In the genomic region with DNA sequence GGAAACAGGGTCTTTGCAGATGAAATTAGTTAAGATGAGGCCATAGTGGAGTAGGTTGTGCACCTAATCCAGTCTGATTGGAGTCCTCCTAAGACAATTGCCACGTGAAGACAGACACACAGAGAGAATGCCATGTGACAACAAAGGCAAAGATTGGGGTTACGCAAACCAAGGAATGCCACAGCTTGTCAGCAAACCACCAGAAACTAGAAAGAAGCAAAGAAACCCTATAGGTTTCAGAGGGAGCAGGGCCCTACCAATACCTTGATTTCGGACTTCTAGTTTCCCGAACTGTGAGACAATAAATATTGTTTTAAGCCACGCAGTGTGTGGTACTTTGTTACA, we compare ENCODE assay signal across 16 cellular contexts. TPM values are rescaled to one million over a fixed set of nuclear protein-coding genes. Genes with fewer than 3 reads are reported as not detected.
DNase-seq lines count a peak whose midpoint lies in the region; ATAC-seq, FAIRE-seq and TF ChIP-seq lines count a peak whose summit lies in the region.
"Had no signal": no experiment of that assay in that cellular context is flagged by ENCODE, and none has a peak within 500 bp of the region (broad histone marks: within the 10 kb centered on the region; RNA-seq: fewer than 3 reads in every experiment).

No MANE protein-coding gene starts in this region.

- H3K4me3 ChIP-seq in Caco-2 (ENCODE audit: low read depth, low read length), result no peak overlapping the region
- H3K4me3 ChIP-seq in keratinocyte (ENCODE audit: control insufficient read depth in 2 of 3, extremely low read depth in 1 of 3, insufficient read depth in 2 of 3, low read depth in 1 of 3, low read length in 3 of 3), result no peak overlapping the region
- H3K4me3 ChIP-seq in suprapubic skin, result no peak overlapping the region
- H3K4me3 ChIP-seq: adrenal gland, heart right ventricle, ovary had no signal

- no peaks in the 10 kb centered on the region for H4K20me1 ChIP-seq in keratinocyte (ENCODE audit: control insufficient read depth, extremely low read depth, insufficient read depth, low read length)

- no peak for TF ChIP-seq CTCF in Caco-2 (IDR thresholded peaks at IDR 0.05; ENCODE audit: insufficient read depth in 1 of 2, low read depth in 1 of 2, low read length in 1 of 2, severe bottlenecking in 1 of 2, unreplicated experiment in 1 of 2)
- no peak for TF ChIP-seq CTCF in activated CD8-positive, alpha-beta T cell treated with anti-CD3 and anti-CD28 coated beads for 36 hours (IDR thresholded peaks at IDR 0.05)
- TF ChIP-seq CTCF in keratinocyte (optimal IDR thresholded peaks at IDR 0.05 in 1 of 3, IDR thresholded peaks at IDR 0.05 in 1 of 3, conservative IDR thresholded peaks at IDR 0.05 in 1 of 3; ENCODE audit: extremely low read depth in 1 of 3, insufficient read depth in 2 of 3, low read length in 3 of 3), result no peak
- no peak for TF ChIP-seq CTCF in suprapubic skin (IDR thresholded peaks at IDR 0.05)

- WGBS in suprapubic skin, result 78% methylated on average over 5 of the region's 5 CpGs

- H3K9ac ChIP-seq in keratinocyte (ENCODE audit: control insufficient read depth, extremely low read depth, insufficient read depth, low read length), result no peak overlapping the region

- CTCF ChIA-PET in Caco-2 (lab: Charles Lee), result interaction anchor here (1.3 kb wide), 1 partner anchor 78 kb away, joined by 4 read pairs; no protein-coding TSS in a partner anchor
- CTCF ChIA-PET in activated CD8-positive, alpha-beta T cell treated with anti-CD3 and anti-CD28 coated beads for 36 hours (lab: Charles Lee), result interaction anchor here (0.9 to 2.7 kb wide), 10 partner anchors 8 to 338 kb away, joined by 3 to 12 read pairs (median 3); a partner anchor contains a TSS

- POLR2A ChIA-PET in Caco-2 (lab: Charles Lee), result no interaction called here
- POLR2A ChIA-PET in activated CD8-positive, alpha-beta T cell treated with anti-CD3 and anti-CD28 coated beads for 36 hours (lab: Charles Lee), result interaction anchor here (1.0 to 1.6 kb wide), 3 partner anchors 8 to 153 kb away, joined by 3 to 7 read pairs (median 3); a partner anchor contains a TSS

- H3K4me2 ChIP-seq in keratinocyte (ENCODE audit: control insufficient read depth, extremely low read depth, insufficient read depth, low read depth, low read length), result no peak overlapping the region

- no TSS peak for BruUV-seq in Caco-2 (replicated peaks; lab: Mats Ljungman, UMichigan)

- H3K4me1 ChIP-seq in Caco-2, result peaks cover 45% of the 10 kb centered on the region
- H3K4me1 ChIP-seq in keratinocyte (ENCODE audit: control insufficient read depth, extremely low read depth, insufficient read depth, low read length), result peaks cover 29% of the 10 kb centered on the region
- no peaks in the 10 kb centered on the region for H3K4me1 ChIP-seq in suprapubic skin
- H3K4me1 ChIP-seq: adrenal gland had no signal

- no peak for TF ChIP-seq POLR2A in suprapubic skin (IDR thresholded peaks at IDR 0.05)

- peak; percentile 48 for FAIRE-seq in keratinocyte (lab: Jason Lieb, UNC)

- H3K79me2 ChIP-seq in keratinocyte (ENCODE audit: control insufficient read depth, insufficient read depth, low read length), result no peaks in the 10 kb centered on the region

- H2AFZ ChIP-seq in keratinocyte (ENCODE audit: control insufficient read depth, low read length), result no peak overlapping the region

- H3K27ac ChIP-seq in keratinocyte (ENCODE audit: control insufficient read depth, insufficient read depth, low read length) (no peak overlapping the region), suprapubic skin (no peak overlapping the region)
- H3K27ac ChIP-seq: adrenal gland, heart right ventricle, ovary, VCaP had no signal

- no peaks in the 10 kb centered on the region for H3K9me1 ChIP-seq in keratinocyte (ENCODE audit: control insufficient read depth, extremely low read depth, insufficient read depth, low read length)

- H3K9me3 ChIP-seq in Caco-2 (no peaks in the 10 kb centered on the region), keratinocyte (ENCODE audit: control insufficient read depth, low read depth, low read length) (no peaks in the 10 kb centered on the region), suprapubic skin (no peaks in the 10 kb centered on the region)
- H3K9me3 ChIP-seq: adrenal gland, heart right ventricle, ovary had no signal

- DNase-seq in Caco-2 (peak; percentile 66 to 71), keratinocyte (ENCODE audit: low read depth, low spot score) (no peak), NCI-H526 treated with DMSO at 0.1 percent for 48 hours (lab: John Stamatoyannopoulos, UW) (no peak), NCI-H1048 (lab: John Stamatoyannopoulos, UW) (no peak), suprapubic skin (ENCODE audit: low spot score in 2 of 2) (no peak)
- DNase-seq in activated CD8-positive, alpha-beta T cell treated with anti-CD3 and anti-CD28 coated beads for 36 hours, result no peak
- no peak for DNase-seq in stimulated activated CD4-positive, alpha-beta T cell treated with anti-CD3 and anti-CD28 coated beads, Interleukin-4, amount 100 ng/mL, for 1 hour
- DNase-seq: adrenal gland, heart right ventricle, NCI-H1105 treated with DMSO at 0.1 percent for 48 hours, ovary had no signal

- peak; percentile 8 for ATAC-seq in HG03565 (IDR thresholded peaks at IDR 0.05; ENCODE audit: unreplicated experiment)
- no peak for ATAC-seq in activated CD8-positive, alpha-beta T cell treated with anti-CD3 and anti-CD28 coated beads for 36 hours
- ATAC-seq: heart right ventricle had no signal

- dilution Hi-C loops in keratinocyte (cut with MboI; ENCODE audit: extremely low pct_ligation_motif_present, low sequenced_read_pairs), result no loop called here

- H3K9me3 Mint-ChIP-seq in Caco-2 (ENCODE audit: unreplicated experiment), result no peaks in the 10 kb centered on the region
- no peaks in the 10 kb centered on the region for H3K9me3 Mint-ChIP-seq in activated CD8-positive, alpha-beta T cell treated with anti-CD3 and anti-CD28 coated beads for 36 hours

- no peak for TF ChIP-seq EP300 in suprapubic skin (IDR thresholded peaks at IDR 0.05)

- H3K36me3 ChIP-seq in Caco-2 (ENCODE audit: control insufficient read depth, insufficient read depth, low read length) (no peaks in the 10 kb centered on the region), keratinocyte (ENCODE audit: control insufficient read depth in 2 of 2, extremely low read depth in 1 of 2, insufficient read depth in 2 of 2, low read length in 2 of 2) (no peaks in the 10 kb centered on the region), suprapubic skin (no peaks in the 10 kb centered on the region)
- H3K36me3 ChIP-seq: adrenal gland, heart right ventricle, ovary had no signal

- H3K27ac Mint-ChIP-seq in Caco-2 (ENCODE audit: unreplicated experiment), result peak overlapping the region; percentile 43
- H3K27ac Mint-ChIP-seq in activated CD8-positive, alpha-beta T cell treated with anti-CD3 and anti-CD28 coated beads for 36 hours, result peak overlapping the region; percentile 98

- H3K36me3 Mint-ChIP-seq in Caco-2 (ENCODE audit: insufficient read depth, unreplicated experiment), result no peaks in the 10 kb centered on the region
- H3K36me3 Mint-ChIP-seq in activated CD8-positive, alpha-beta T cell treated with anti-CD3 and anti-CD28 coated beads for 36 hours (ENCODE audit: low read depth), result no peaks in the 10 kb centered on the region

- peak overlapping the region; percentile 7 for H3K4me3 Mint-ChIP-seq in Caco-2 (ENCODE audit: unreplicated experiment)
- H3K4me3 Mint-ChIP-seq in activated CD8-positive, alpha-beta T cell treated with anti-CD3 and anti-CD28 coated beads for 36 hours, result peak overlapping the region; percentile 57

- H3K4me1 Mint-ChIP-seq in Caco-2 (ENCODE audit: low read depth, unreplicated experiment), result peaks cover 27% of the 10 kb centered on the region
- peaks cover 59% of the 10 kb centered on the region for H3K4me1 Mint-ChIP-seq in activated CD8-positive, alpha-beta T cell treated with anti-CD3 and anti-CD28 coated beads for 36 hours (ENCODE audit: low read depth)

- H3K27me3 ChIP-seq in Caco-2 (replicated peaks; ENCODE audit: control insufficient read depth, insufficient read depth, low read length) (no peaks in the 10 kb centered on the region), keratinocyte (ENCODE audit: control insufficient read depth, extremely low read depth, insufficient read depth, low read length) (no peaks in the 10 kb centered on the region), suprapubic skin (peaks cover 13% of the 10 kb centered on the region)
- H3K27me3 ChIP-seq: ovary had no signal

- intact Hi-C loops in Caco-2 (cut with micrococcal nuclease; ENCODE audit: unreplicated experiment), result loop anchor here (2.0 kb wide), 1 partner anchor 32 kb away; no protein-coding TSS in a partner anchor
- intact Hi-C loops in activated CD8-positive, alpha-beta T cell treated with anti-CD3 and anti-CD28 coated beads for 36 hours (cut with micrococcal nuclease), result loop anchor here (5.0 kb wide), 1 partner anchor 155 kb away; a partner anchor contains a TSS

- no peaks in the 10 kb centered on the region for H3K27me3 Mint-ChIP-seq in Caco-2 (ENCODE audit: insufficient read depth, unreplicated experiment)
- H3K27me3 Mint-ChIP-seq in activated CD8-positive, alpha-beta T cell treated with anti-CD3 and anti-CD28 coated beads for 36 hours, result peaks cover 10% of the 10 kb centered on the region

RNA-seq across cellular contexts. Expression of a gene that starts 8.2 kb away (rescaled TPM):
- total RNA-seq in Caco-2 (2022), result 0.79 and 1.6 TPM in 2 replicates
- total RNA-seq in activated CD8-positive, alpha-beta T cell treated with anti-CD3 and anti-CD28 coated beads for 36 hours, result 10 to 100 TPM; 92.2 to 93.7 TPM
- polyA plus RNA-seq in keratinocyte, result 1.1 to 5.1 TPM (median 3.6 TPM) in 3 replicates
- polyA plus RNA-seq in keratinocyte (2011; ENCODE audit: low read depth), result 3.4 TPM
- polyA plus RNA-seq in keratinocyte (2011; cell fraction: cytosol; rRNA removed), result 2.1 and 2.4 TPM in 2 replicates
- 2.4 and 3.3 TPM in 2 replicates for polyA plus RNA-seq in keratinocyte (2011; cell fraction: nucleus; rRNA removed)
- 1.9 and 3.8 TPM in 2 replicates for polyA plus RNA-seq in keratinocyte (2012; ENCODE audit: low replicate concordance)
- 2.4 to 3.6 TPM in 2 of 3 replicates, not detected in the other for polyA minus RNA-seq in keratinocyte
- 1.7 TPM for polyA minus RNA-seq in keratinocyte (2011; cell fraction: cytosol; rRNA and poly(A)+ RNA removed)
- 1.1 and 3.7 TPM in 2 replicates for polyA minus RNA-seq in keratinocyte (2011; cell fraction: nucleus; rRNA and poly(A)+ RNA removed)
- 1 to 10 TPM; 1.5 to 4.7 (median 1.9) TPM for total RNA-seq in suprapubic skin

RNA-seq across cellular contexts. Expression of a gene that starts 17.8 kb away (rescaled TPM):
- not detected in 2 replicates for total RNA-seq in Caco-2 (2022)
- total RNA-seq in activated CD8-positive, alpha-beta T cell treated with anti-CD3 and anti-CD28 coated beads for 36 hours, result not detected
- polyA plus RNA-seq in keratinocyte, result 0.11 TPM in 1 of 3 replicates, not detected in the others
- polyA plus RNA-seq in keratinocyte (2011; ENCODE audit: low read depth), result not detected
- polyA plus RNA-seq in keratinocyte (2011; cell fraction: cytosol; rRNA removed), result not detected in 2 replicates
- polyA plus RNA-seq in keratinocyte (2011; cell fraction: nucleus; rRNA removed), result not detected in 2 replicates
- polyA plus RNA-seq in keratinocyte (2012; ENCODE audit: low replicate concordance), result not detected in 2 replicates
- 0.10 TPM in 1 of 3 replicates, not detected in the others for polyA minus RNA-seq in keratinocyte
- polyA minus RNA-seq in keratinocyte (2011; cell fraction: cytosol; rRNA and poly(A)+ RNA removed), result not detected
- not detected in 2 replicates for polyA minus RNA-seq in keratinocyte (2011; cell fraction: nucleus; rRNA and poly(A)+ RNA removed)
- total RNA-seq in suprapubic skin, result not detected
- total RNA-seq: adrenal gland, esophagus mucosa, heart right ventricle, HT1080 had no signal
- polyA plus RNA-seq: adrenal gland, BJ, heart right ventricle had no signal

RNA-seq across cellular contexts. Expression of a gene that starts 20.2 kb away (rescaled TPM):
- total RNA-seq in Caco-2 (2022) (0.61 and 1.2 TPM in 2 replicates), suprapubic skin (not detected)
- total RNA-seq in activated CD8-positive, alpha-beta T cell treated with anti-CD3 and anti-CD28 coated beads for 36 hours, result under 1 TPM; 0.36 to 0.98 TPM
- 0.07 to 0.13 TPM (median 0.12 TPM) in 3 replicates for polyA plus RNA-seq in keratinocyte
- 0.26 TPM for polyA plus RNA-seq in keratinocyte (2011; ENCODE audit: low read depth)
- polyA plus RNA-seq in keratinocyte (2011; cell fraction: cytosol; rRNA removed), result not detected in 2 replicates
- polyA plus RNA-seq in keratinocyte (2011; cell fraction: nucleus; rRNA removed), result 0.37 and 0.39 TPM in 2 replicates
- not detected in 2 replicates for polyA plus RNA-seq in keratinocyte (2012; ENCODE audit: low replicate concordance)
- not detected in 3 replicates for polyA minus RNA-seq in keratinocyte
- polyA minus RNA-seq in keratinocyte (2011; cell fraction: cytosol; rRNA and poly(A)+ RNA removed), result not detected
- not detected in 2 replicates for polyA minus RNA-seq in keratinocyte (2011; cell fraction: nucleus; rRNA and poly(A)+ RNA removed)
- total RNA-seq: adrenal gland, esophagus mucosa, heart right ventricle had no signal
- polyA plus RNA-seq: adrenal gland, BJ, heart right ventricle, ovary had no signal

Comparison
In these comparisons a context has a peak if more than half of its experiments do, and no peak if none do; other contexts are left out.
1. DNase-seq: peak in Caco-2 (2 of 2); none in activated CD8-positive, alpha-beta T cell treated with anti-CD3 and anti-CD28 coated beads for 36 hours (single experiment), keratinocyte (single experiment), NCI-H526 treated with DMSO at 0.1 percent for 48 hours (single experiment), stimulated activated CD4-positive, alpha-beta T cell treated with anti-CD3 and anti-CD28 coated beads, Interleukin-4, amount 100 ng/mL, for 1 hour (single experiment), NCI-H1048 (single experiment) and suprapubic skin (0 of 2).
2. RNA of a gene that starts 8.2 kb away (total RNA-seq): 92.2 to 93.7 TPM in activated CD8-positive, alpha-beta T cell treated with anti-CD3 and anti-CD28 coated beads for 36 hours; 1.5 to 4.7 TPM in suprapubic skin and 0.79 to 1.6 TPM in Caco-2; every median in the first group is over 10 times any median in the second.